In genomic region chr3:156769661-156770654, GRCh38 we compare ENCODE assay signal across 25 cellular contexts. TPM values are rescaled to one million over a fixed set of nuclear protein-coding genes. Genes with fewer than 3 reads are reported as not detected.
DNase-seq lines count a peak whose midpoint lies in the region; ATAC-seq, FAIRE-seq and TF ChIP-seq lines count a peak whose summit lies in the region.
"Had no signal": no experiment of that assay in that cellular context is flagged by ENCODE, and none has a peak within 500 bp of the region (broad histone marks: within the 10 kb centered on the region; RNA-seq: fewer than 3 reads in every experiment).

No MANE protein-coding gene starts in this region.

- H3K4me1 Mint-ChIP-seq in astrocyte (ENCODE audit: low read depth, unreplicated experiment) (peaks cover 20% of the 10 kb centered on the region), H9 (no peaks in the 10 kb centered on the region)
- H3K4me1 Mint-ChIP-seq: activated CD4-positive, alpha-beta T cell treated with anti-CD3 and anti-CD28 coated beads, Interleukin-2, amount 10 ng/mL, durations not matched to agents 24 days and 14 days; natural killer cell had no signal

- H4K5ac ChIP-seq in H9 (ENCODE audit: insufficient read length, low read depth, low read length) = no peak overlapping the region

- H3K4me3 Mint-ChIP-seq in astrocyte (ENCODE audit: unreplicated experiment) = no peak overlapping the region
- H3K4me3 Mint-ChIP-seq in H9 = no peak overlapping the region
- H3K4me3 Mint-ChIP-seq: activated CD4-positive, alpha-beta T cell treated with anti-CD3 and anti-CD28 coated beads, Interleukin-2, amount 10 ng/mL, durations not matched to agents 24 days and 14 days; activated T-cell treated with anti-CD3 and anti-CD28 coated beads, Interleukin-2, amount 50 U/mL, for 4 hours; natural killer cell had no signal

- no peak overlapping the region for H3K56ac ChIP-seq in H9 (ENCODE audit: insufficient read length, low read depth, low read length)

- dilution Hi-C loops in keratinocyte (cut with MboI; ENCODE audit: extremely low pct_ligation_motif_present, low sequenced_read_pairs) = no loop called here

- H4K8ac ChIP-seq in H9 (replicated peaks; ENCODE audit: insufficient read length, low read depth, low read length) = no peak overlapping the region

- H3K23ac ChIP-seq in H9 (ENCODE audit: insufficient read length, low read depth, low read length) = no peak overlapping the region

- no peaks in the 10 kb centered on the region for H3K23me2 ChIP-seq in H9 (ENCODE audit: insufficient read length, low read depth, low read length, poor library complexity, severe bottlenecking)

- no peak overlapping the region for H3K9ac ChIP-seq in astrocyte (ENCODE audit: low read length)
- no peak overlapping the region for H3K9ac ChIP-seq in keratinocyte (ENCODE audit: control insufficient read depth, extremely low read depth, insufficient read depth, low read length)
- H3K9ac ChIP-seq in H9 (ENCODE audit: extremely low read depth, insufficient read length, low read length) = no peak overlapping the region

- H3K79me2 ChIP-seq in astrocyte (ENCODE audit: insufficient read depth, low read length) (no peaks in the 10 kb centered on the region), keratinocyte (ENCODE audit: control insufficient read depth, insufficient read depth, low read length) (no peaks in the 10 kb centered on the region), H9 (ENCODE audit: insufficient read depth, low read length) (no peaks in the 10 kb centered on the region)

- DNase-seq in AG08395 (ENCODE audit: low spot score) (peak; percentile 62), GM20000 (ENCODE audit: low spot score) (no peak), astrocyte (ENCODE audit: low read depth) (peak; percentile 47), keratinocyte (ENCODE audit: low read depth, low spot score) (no peak), ureter (ENCODE audit: low spot score) (no peak), H9 (no peak), EL (no peak)
- DNase-seq: activated CD4-positive, alpha-beta T cell treated with anti-CD3 and anti-CD28 coated beads, Interleukin-2, amount 10 ng/mL, durations not matched to agents 24 days and 14 days; activated naive CD4-positive, alpha-beta T cell treated with Interleukin-2 at 50 U/mL for 16 hours; activated T-cell treated with anti-CD3 and anti-CD28 coated beads, Interleukin-2, amount 50 U/mL, for 4 hours; C1 segment of cervical spinal cord; COR-L47; dermis blood vessel endothelial cell; DMS79; islet precursor cell; midbrain; natural killer cell; NCI-H1694; NCI-H446 treated with DMSO at 0.1 percent for 48 hours; occipital lobe; small intestine; stimulated activated CD8-positive, alpha-beta memory T cell treated with anti-CD3 and anti-CD28 coated beads, Interleukin-4, amount 100 ng/mL, for 48 hours; stomach; tibial artery had no signal

- H3K4me3 ChIP-seq in astrocyte (ENCODE audit: insufficient read depth, low read depth, low read length) = no peak overlapping the region
- H3K4me3 ChIP-seq in keratinocyte (ENCODE audit: control insufficient read depth in 2 of 3, extremely low read depth in 1 of 3, insufficient read depth in 2 of 3, low read depth in 1 of 3, low read length in 3 of 3) = no peak overlapping the region
- H3K4me3 ChIP-seq: stomach, tibial artery had no signal

- H2BK12ac ChIP-seq in H9 (ENCODE audit: insufficient read length, low read depth, low read length) = no peak overlapping the region

- no peak overlapping the region for H2AK5ac ChIP-seq in H9 (ENCODE audit: insufficient read length, low read length)

- H3K27ac ChIP-seq in astrocyte (ENCODE audit: low read depth, low read length) (no peak overlapping the region), keratinocyte (ENCODE audit: control insufficient read depth, insufficient read depth, low read length) (peak overlapping the region; percentile 40), H9 (ENCODE audit: insufficient read length, low read depth, low read length) (no peak overlapping the region)
- H3K27ac ChIP-seq: stomach, tibial artery had no signal

- H4K20me1 ChIP-seq in astrocyte (ENCODE audit: insufficient read depth, low read length) = no peaks in the 10 kb centered on the region
- no peaks in the 10 kb centered on the region for H4K20me1 ChIP-seq in keratinocyte (ENCODE audit: control insufficient read depth, extremely low read depth, insufficient read depth, low read length)
- H4K20me1 ChIP-seq in H9 (ENCODE audit: control insufficient read depth, insufficient read depth, insufficient read length) = no peaks in the 10 kb centered on the region

- H3K36me3 Mint-ChIP-seq in astrocyte (ENCODE audit: low read depth, unreplicated experiment) = no peaks in the 10 kb centered on the region
- no peaks in the 10 kb centered on the region for H3K36me3 Mint-ChIP-seq in H9 (ENCODE audit: insufficient read depth in 1 of 3, low read depth in 3 of 3)
- H3K36me3 Mint-ChIP-seq: natural killer cell had no signal

- ATAC-seq in GM21367 (IDR thresholded peaks at IDR 0.05; ENCODE audit: unreplicated experiment) = no peak
- ATAC-seq: activated T-cell treated with anti-CD3 and anti-CD28 coated beads, Interleukin-2, amount 50 U/mL, for 4 hours; natural killer cell had no signal

- H3K9me3 ChIP-seq in astrocyte (ENCODE audit: insufficient read depth, low read depth, low read length) (no peaks in the 10 kb centered on the region), keratinocyte (ENCODE audit: control insufficient read depth, low read depth, low read length) (no peaks in the 10 kb centered on the region), H9 (ENCODE audit: control insufficient read depth, low read depth, low read length) (no peaks in the 10 kb centered on the region)
- H3K9me3 ChIP-seq: stomach, tibial artery had no signal

- no peaks in the 10 kb centered on the region for H3K36me3 ChIP-seq in astrocyte (ENCODE audit: insufficient read depth, low read length)
- no peaks in the 10 kb centered on the region for H3K36me3 ChIP-seq in keratinocyte (ENCODE audit: control insufficient read depth in 2 of 2, extremely low read depth in 1 of 2, insufficient read depth in 2 of 2, low read length in 2 of 2)
- H3K36me3 ChIP-seq: stomach, tibial artery had no signal

- FAIRE-seq in astrocyte (lab: Jason Lieb, UNC) (peak; percentile 69), keratinocyte (lab: Jason Lieb, UNC) (peak; percentile 83)
- FAIRE-seq: small intestine had no signal

- peak; percentile 7 for TF ChIP-seq CTCF in GM20000 (IDR thresholded peaks at IDR 0.05; ENCODE audit: extremely low read depth, missing control alignments)
- TF ChIP-seq CTCF in astrocyte (IDR thresholded peaks at IDR 0.05; ENCODE audit: insufficient read depth, low read depth, low read length) = no peak
- TF ChIP-seq CTCF in keratinocyte (optimal IDR thresholded peaks at IDR 0.05 in 1 of 3, IDR thresholded peaks at IDR 0.05 in 1 of 3, conservative IDR thresholded peaks at IDR 0.05 in 1 of 3; ENCODE audit: extremely low read depth in 1 of 3, insufficient read depth in 2 of 3, low read length in 3 of 3) = no peak
- TF ChIP-seq CTCF in H9 (conservative IDR thresholded peaks at IDR 0.05) = no peak

- H3K4me2 ChIP-seq in astrocyte (ENCODE audit: low read length) = no peak overlapping the region
- H3K4me2 ChIP-seq in keratinocyte (ENCODE audit: control insufficient read depth, extremely low read depth, insufficient read depth, low read depth, low read length) = no peak overlapping the region
- no peak overlapping the region for H3K4me2 ChIP-seq in H9 (ENCODE audit: insufficient read depth, insufficient read length, low read length)

- no peaks in the 10 kb centered on the region for H3K79me1 ChIP-seq in H9 (ENCODE audit: insufficient read depth, low read depth, low read length, poor library complexity, severe bottlenecking)

- H2AFZ ChIP-seq in astrocyte (ENCODE audit: low read depth, low read length) = no peak overlapping the region
- no peak overlapping the region for H2AFZ ChIP-seq in keratinocyte (ENCODE audit: control insufficient read depth, low read length)
- H2AFZ ChIP-seq in H9 (ENCODE audit: low read length) = no peak overlapping the region

- H2BK15ac ChIP-seq in H9 (ENCODE audit: low read depth, low read length) = no peak overlapping the region

- no peak overlapping the region for H2BK20ac ChIP-seq in H9 (ENCODE audit: low read depth, low read length, poor library complexity, severe bottlenecking)

- no peaks in the 10 kb centered on the region for H3K9me3 Mint-ChIP-seq in astrocyte (ENCODE audit: unreplicated experiment)
- no peaks in the 10 kb centered on the region for H3K9me3 Mint-ChIP-seq in H9
- H3K9me3 Mint-ChIP-seq: activated CD4-positive, alpha-beta T cell treated with anti-CD3 and anti-CD28 coated beads, Interleukin-2, amount 10 ng/mL, durations not matched to agents 24 days and 14 days; activated T-cell treated with anti-CD3 and anti-CD28 coated beads, Interleukin-2, amount 50 U/mL, for 4 hours; natural killer cell had no signal

- no peak overlapping the region for H2BK120ac ChIP-seq in H9 (ENCODE audit: low read depth, low read length, poor library complexity, severe bottlenecking)

- H4K91ac ChIP-seq in H9 (ENCODE audit: insufficient read length, low read depth, low read length) = no peak overlapping the region

- no peaks in the 10 kb centered on the region for H3K27me3 Mint-ChIP-seq in astrocyte (ENCODE audit: low read depth, unreplicated experiment)
- peaks cover 2% of the 10 kb centered on the region; the same call in 1 of the 2 replicates for H3K27me3 Mint-ChIP-seq in H9 (ENCODE audit: low read depth)
- H3K27me3 Mint-ChIP-seq: activated CD4-positive, alpha-beta T cell treated with anti-CD3 and anti-CD28 coated beads, Interleukin-2, amount 10 ng/mL, durations not matched to agents 24 days and 14 days had no signal

- H3K27me3 ChIP-seq in astrocyte (ENCODE audit: insufficient read depth, low read length) (no peaks in the 10 kb centered on the region), keratinocyte (ENCODE audit: control insufficient read depth, extremely low read depth, insufficient read depth, low read length) (no peaks in the 10 kb centered on the region), H9 (ENCODE audit: insufficient read depth, low read length) (no peaks in the 10 kb centered on the region)
- H3K27me3 ChIP-seq: stomach, tibial artery had no signal

- H3K4ac ChIP-seq in H9 (ENCODE audit: low read depth, low read length) = no peak overlapping the region

- H3K4me1 ChIP-seq in astrocyte (ENCODE audit: insufficient read depth, low read length) (no peaks in the 10 kb centered on the region), keratinocyte (ENCODE audit: control insufficient read depth, extremely low read depth, insufficient read depth, low read length) (peaks cover 38% of the 10 kb centered on the region), H9 (ENCODE audit: insufficient read depth, low read length) (no peaks in the 10 kb centered on the region)
- H3K4me1 ChIP-seq: stomach had no signal

- H3K27ac Mint-ChIP-seq in astrocyte (ENCODE audit: unreplicated experiment) (peak overlapping the region; percentile 23), H9 (no peak overlapping the region)
- H3K27ac Mint-ChIP-seq: activated CD4-positive, alpha-beta T cell treated with anti-CD3 and anti-CD28 coated beads, Interleukin-2, amount 10 ng/mL, durations not matched to agents 24 days and 14 days; natural killer cell had no signal

- WGBS in H9 (ENCODE audit: extremely low coverage, insufficient read length, low lambda C conversion rate) = no CpG with 5 or more reads among the region's 3 CpGs

- H3K9me1 ChIP-seq in keratinocyte (ENCODE audit: control insufficient read depth, extremely low read depth, insufficient read depth, low read length) = no peaks in the 10 kb centered on the region

- H3T11ph ChIP-seq in H9 (ENCODE audit: low read length) = no peak overlapping the region

- H2BK5ac ChIP-seq in H9 (ENCODE audit: insufficient read length, low read length) = no peak overlapping the region

- H3K18ac ChIP-seq in H9 (ENCODE audit: insufficient read length, low read depth, low read length) = no peak overlapping the region

- no peak overlapping the region for H3K14ac ChIP-seq in H9 (ENCODE audit: insufficient read depth, low read length)

RNA-seq across cellular contexts. Expression of gene LEKR1, which starts 56.2 kb away (rescaled TPM):
- total RNA-seq in astrocyte (0.27 and 0.43 TPM in 2 replicates), ureter (3.5 TPM), H9 (2021) (0.22 TPM in 1 of 2 replicates, not detected in the other)
- 0.14 to 0.63 TPM in 2 of 3 replicates, not detected in the other for polyA plus RNA-seq in keratinocyte
- polyA plus RNA-seq in keratinocyte (2011; ENCODE audit: low read depth) = 0.54 TPM
- polyA plus RNA-seq in keratinocyte (2011; cell fraction: cytosol; rRNA removed) = 0.23 and 0.30 TPM in 2 replicates
- 0.12 and 0.36 TPM in 2 replicates for polyA plus RNA-seq in keratinocyte (2011; cell fraction: nucleus; rRNA removed)
- polyA plus RNA-seq in keratinocyte (2012; ENCODE audit: low replicate concordance) = 0.16 and 0.70 TPM in 2 replicates
- 0.40 to 0.99 TPM in 2 of 3 replicates, not detected in the other for polyA minus RNA-seq in keratinocyte
- polyA minus RNA-seq in keratinocyte (2011; cell fraction: cytosol; rRNA and poly(A)+ RNA removed) = not detected
- 2.4 and 4.9 TPM in 2 replicates for polyA minus RNA-seq in keratinocyte (2011; cell fraction: nucleus; rRNA and poly(A)+ RNA removed)

Comparison
In these comparisons a context has a peak if more than half of its experiments do, and no peak if none do; other contexts are left out.
1. DNase-seq: peak in AG08395 (single experiment) and astrocyte (single experiment); none in GM20000 (single experiment), keratinocyte (single experiment), ureter (single experiment), H9 (single experiment) and EL (single experiment).